In the genomic region with DNA sequence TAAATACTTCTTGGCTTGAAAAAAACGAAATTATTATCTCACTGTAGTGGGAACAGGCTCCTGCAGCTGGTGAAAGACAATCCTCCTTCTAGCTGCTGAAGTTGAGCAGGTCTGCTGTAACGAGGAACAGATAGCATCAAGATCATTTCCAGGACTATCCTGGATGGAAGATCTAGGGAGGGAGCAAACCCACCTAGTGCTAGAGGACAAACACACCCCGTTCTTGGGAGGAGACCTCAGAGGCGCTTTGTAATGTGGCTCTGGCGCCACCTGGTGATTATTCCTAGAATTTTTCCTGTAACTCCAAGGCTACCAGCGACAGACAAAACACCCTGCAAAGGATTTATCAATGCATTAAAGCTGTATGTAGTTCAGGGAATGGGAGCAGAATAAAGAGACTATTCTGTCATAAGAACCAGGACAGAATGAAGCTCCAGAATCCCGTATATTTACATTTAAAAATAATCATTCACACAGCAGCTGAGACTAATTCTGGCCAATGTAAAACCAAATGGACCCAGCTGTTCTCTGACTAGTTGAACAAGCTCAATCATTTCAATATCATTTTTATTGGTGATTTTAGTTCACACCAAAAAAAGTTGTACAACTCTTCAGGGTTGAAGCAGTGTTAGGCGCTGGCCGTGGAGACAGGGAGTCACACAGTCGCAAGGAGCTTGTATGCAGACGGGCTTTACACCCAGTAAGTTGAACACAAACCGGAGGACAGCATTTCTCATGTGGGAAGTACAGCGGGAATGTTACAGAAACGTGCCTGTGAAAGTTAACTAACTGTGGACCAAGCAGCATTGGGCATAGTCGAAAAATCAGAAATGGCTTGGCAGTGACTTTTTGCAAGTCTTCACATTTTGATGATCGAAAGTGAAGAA, we compare ENCODE assay signal across 8 cellular contexts.
A peak's percentile ranks its signal among the peaks of the same experiment; 100 is the strongest.
DNase-seq lines count a peak whose midpoint lies in the region; ATAC-seq, FAIRE-seq and TF ChIP-seq lines count a peak whose summit lies in the region.

No MANE protein-coding gene starts in this region.

- 17% methylated on average over 16 of the region's 16 CpGs for WGBS in A549 (ENCODE audit: missing lambda C conversion rate)
- WGBS in liver: 26% methylated on average over 16 of the region's 16 CpGs

- H3K4me3 ChIP-seq in A549 (no peak overlapping the region), liver (ENCODE audit: low read depth in 1 of 3, low read length in 3 of 3) (no peak overlapping the region)

- peak; percentile 56 for FAIRE-seq in A549 (lab: Jason Lieb, UNC)

- H3K27me3 Mint-ChIP-seq in chondrocyte (ENCODE audit: low read depth): no peaks in the 10 kb centered on the region

- peak; percentile 85 to 88 for TF ChIP-seq RAD21 in A549 (conservative IDR thresholded peaks at IDR 0.05 in 1 of 2, IDR thresholded peaks at IDR 0.05 in 1 of 2)
- peak; percentile 88 to 91 for TF ChIP-seq RAD21 in liver (IDR thresholded peaks at IDR 0.05)

- POLR2A ChIA-PET in A549 (lab: Yijun Ruan, JAX): no interaction called here

- no peaks in the 10 kb centered on the region for H3K4me1 ChIP-seq in A549
- no peaks in the 10 kb centered on the region for H3K4me1 ChIP-seq in liver (ENCODE audit: control insufficient read depth in 4 of 4, insufficient read depth in 4 of 4, low read length in 3 of 4)

- H3K9ac ChIP-seq in liver (ENCODE audit: low read depth in 1 of 2, low read length in 2 of 2): no peak overlapping the region

- H3K27me3 ChIP-seq in liver (ENCODE audit: control insufficient read depth in 4 of 4, insufficient read depth in 4 of 4, low read length in 3 of 4): peaks cover 0 to 9% (median 0%) of the 10 kb centered on the region in 4 donors

- TF ChIP-seq CTCF in A549 (IDR thresholded peaks at IDR 0.05) (peak; percentile 90), chondrocyte (IDR thresholded peaks at IDR 0.05) (peak; percentile 98), liver (IDR thresholded peaks at IDR 0.05; ENCODE audit: low read depth, low read length, missing input control) (peak; percentile 86)

- CTCF ChIA-PET in A549 (lab: Yijun Ruan, JAX): interaction anchor here (0.6 to 3.1 kb wide), 57 partner anchors 8 to 1523 kb away, joined by 3 to 36 read pairs (median 4); partner anchors contain the start of gene TRIB2

- peak; percentile 41 to 63 for DNase-seq in A549 (ENCODE audit: low read depth in 1 of 2, low spot score in 1 of 2)
- DNase-seq in NCI-H345 (lab: John Stamatoyannopoulos, UW): peak; percentile 80
- peak; percentile 46 for DNase-seq in activated CD4-positive, alpha-beta T cell treated with anti-CD3 and anti-CD28 coated beads for 1 hour
- DNase-seq in chondrocyte (ENCODE audit: low spot score): no peak
- DNase-seq in stimulated activated CD4-positive, alpha-beta T cell treated with anti-CD3 and anti-CD28 coated beads, Interleukin-4, amount 100 ng/mL, for 48 hours (ENCODE audit: low read depth in 2 of 2): peak; percentile 30 to 38

- peaks cover 29% of the 10 kb centered on the region for H3K4me1 Mint-ChIP-seq in chondrocyte (ENCODE audit: low read depth)

- H3K4me2 ChIP-seq in A549: 0 out of 3 replicates have a peak overlapping the region, but pooled peaks have one; percentile 29

- H3K9me3 Mint-ChIP-seq in chondrocyte (ENCODE audit: low read depth): no peaks in the 10 kb centered on the region

- TF ChIP-seq POLR2A in A549 (IDR thresholded peaks at IDR 0.05; ENCODE audit: low read length): no peak

- H3K9me3 ChIP-seq in A549 (no peaks in the 10 kb centered on the region), liver (ENCODE audit: control insufficient read depth in 4 of 4, low read length in 3 of 4) (no peaks in the 10 kb centered on the region)

- no peak overlapping the region for H3K27ac ChIP-seq in A549
- no peak overlapping the region for H3K27ac ChIP-seq in liver (ENCODE audit: low read depth in 1 of 2, low read length in 2 of 2)

- TF ChIP-seq EP300 in A549 (IDR thresholded peaks at IDR 0.05): no peak

- no peaks in the 10 kb centered on the region for H3K36me3 Mint-ChIP-seq in chondrocyte (ENCODE audit: low read depth)

- peak; percentile 84 to 98 for ATAC-seq in A549
- ATAC-seq in GM18519 (IDR thresholded peaks at IDR 0.05; ENCODE audit: low FRiP score, unreplicated experiment): peak; percentile 86
- peak; percentile 83 for ATAC-seq in HG03066 (IDR thresholded peaks at IDR 0.05; ENCODE audit: low read depth, unreplicated experiment)

- no peak overlapping the region for H3K27ac Mint-ChIP-seq in chondrocyte (ENCODE audit: unreplicated experiment)

- H3K4me3 Mint-ChIP-seq in chondrocyte (ENCODE audit: unreplicated experiment): peak overlapping the region; percentile 50

- H3K36me3 ChIP-seq in liver (ENCODE audit: control insufficient read depth in 4 of 4, insufficient read depth in 3 of 4, low read depth in 1 of 4, low read length in 3 of 4): no peaks in the 10 kb centered on the region

TF ChIP-seq in A549, 52 proteins besides CTCF, POLR2A, EP300 and RAD21:
- no peak for TF ChIP-seq NR3C1 (IDR thresholded peaks at IDR 0.05)
- peak; percentile 78 for TF ChIP-seq SMC3 (IDR thresholded peaks at IDR 0.05)
- TF ChIP-seq ZSCAN20 (CRISPR knock-in tag; IDR thresholded peaks at IDR 0.05): no peak
- no peak for TF ChIP-seq KDM5A (IDR thresholded peaks at IDR 0.05)
- TF ChIP-seq, protein P1, sequence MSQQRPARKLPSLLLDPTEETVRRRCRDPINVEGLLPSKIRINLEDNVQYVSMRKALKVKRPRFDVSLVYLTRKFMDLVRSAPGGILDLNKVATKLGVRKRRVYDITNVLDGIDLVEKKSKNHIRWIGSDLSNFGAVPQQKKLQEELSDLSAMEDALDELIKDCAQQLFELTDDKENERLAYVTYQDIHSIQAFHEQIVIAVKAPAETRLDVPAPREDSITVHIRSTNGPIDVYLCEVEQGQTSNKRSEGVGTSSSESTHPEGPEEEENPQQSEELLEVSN (IDR thresholded peaks at IDR 0.05; ENCODE audit: borderline replicate concordance, low read depth): no peak
- TF ChIP-seq ZC3H11A (IDR thresholded peaks at IDR 0.05): 0 out of 2 replicates have a peak, but pooled peaks have one; percentile 9
- TF ChIP-seq POLR2AphosphoS2 (conservative IDR thresholded peaks at IDR 0.05; ENCODE audit: low read length): no peak
- no peak for TF ChIP-seq FOXS1 (CRISPR knock-in tag; IDR thresholded peaks at IDR 0.05)

TF ChIP-seq in liver, 16 proteins besides CTCF, POLR2A, EP300 and RAD21:
- TF ChIP-seq YY1 (IDR thresholded peaks at IDR 0.05) (no peak), MAX (IDR thresholded peaks at IDR 0.05) (no peak), HNF4G (IDR thresholded peaks at IDR 0.05) (no peak), FOXA2 (IDR thresholded peaks at IDR 0.05) (no peak), REST (IDR thresholded peaks at IDR 0.05) (no peak), EGR1 (IDR thresholded peaks at IDR 0.05; ENCODE audit: low read depth in 2 of 2) (no peak), TAF1 (conservative IDR thresholded peaks at IDR 0.05) (no peak), FOXA1 (IDR thresholded peaks at IDR 0.05) (no peak), NR2F2 (IDR thresholded peaks at IDR 0.05) (no peak), HNF4A (conservative IDR thresholded peaks at IDR 0.05) (no peak), RXRA (IDR thresholded peaks at IDR 0.05) (no peak), SP1 (IDR thresholded peaks at IDR 0.05) (no peak)
- TF ChIP-seq, protein P2, sequence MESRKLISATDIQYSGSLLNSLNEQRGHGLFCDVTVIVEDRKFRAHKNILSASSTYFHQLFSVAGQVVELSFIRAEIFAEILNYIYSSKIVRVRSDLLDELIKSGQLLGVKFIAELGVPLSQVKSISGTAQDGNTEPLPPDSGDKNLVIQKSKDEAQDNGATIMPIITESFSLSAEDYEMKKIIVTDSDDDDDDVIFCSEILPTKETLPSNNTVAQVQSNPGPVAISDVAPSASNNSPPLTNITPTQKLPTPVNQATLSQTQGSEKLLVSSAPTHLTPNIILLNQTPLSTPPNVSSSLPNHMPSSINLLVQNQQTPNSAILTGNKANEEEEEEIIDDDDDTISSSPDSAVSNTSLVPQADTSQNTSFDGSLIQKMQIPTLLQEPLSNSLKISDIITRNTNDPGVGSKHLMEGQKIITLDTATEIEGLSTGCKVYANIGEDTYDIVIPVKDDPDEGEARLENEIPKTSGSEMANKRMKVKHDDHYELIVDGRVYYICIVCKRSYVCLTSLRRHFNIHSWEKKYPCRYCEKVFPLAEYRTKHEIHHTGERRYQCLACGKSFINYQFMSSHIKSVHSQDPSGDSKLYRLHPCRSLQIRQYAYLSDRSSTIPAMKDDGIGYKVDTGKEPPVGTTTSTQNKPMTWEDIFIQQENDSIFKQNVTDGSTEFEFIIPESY (IDR thresholded peaks at IDR 0.05): no peak
